In the genomic region with DNA sequence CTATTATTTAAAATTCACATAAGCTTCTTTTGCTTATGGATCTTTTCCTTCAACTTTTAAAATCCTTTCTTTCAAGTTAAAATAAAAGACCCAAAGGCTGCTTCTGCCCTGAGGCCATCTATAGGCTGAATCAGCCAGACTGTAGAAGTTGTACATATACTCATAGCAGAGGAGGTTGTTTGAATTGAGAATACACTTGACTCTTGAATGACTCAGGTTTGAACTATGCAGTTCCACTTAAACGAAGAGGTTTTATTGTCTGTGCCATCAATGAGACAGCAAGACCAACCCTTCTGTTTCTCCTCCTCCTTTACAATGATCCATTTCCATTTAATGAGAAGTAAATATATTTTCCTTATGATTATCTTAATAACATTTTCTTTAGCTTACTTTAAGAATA, we compare ENCODE assay signal across 12 cellular contexts. TPM values are rescaled to one million over a fixed set of nuclear protein-coding genes. Genes with fewer than 3 reads are reported as not detected.
DNase-seq lines count a peak whose midpoint lies in the region; ATAC-seq and TF ChIP-seq lines count a peak whose summit lies in the region.
"Had no signal": no experiment of that assay in that cellular context is flagged by ENCODE, and none has a peak within 500 bp of the region (broad histone marks: within the 10 kb centered on the region; RNA-seq: fewer than 3 reads in every experiment).

No MANE protein-coding gene starts in this region.

- intact Hi-C loops in activated CD4-positive, alpha-beta T cell treated with anti-CD3 and anti-CD28 coated beads, Interleukin-2, amount 10 ng/mL, durations not matched to agents 24 days and 14 days (cut with micrococcal nuclease): no loop called here
- intact Hi-C loops in Panc1 (cut with micrococcal nuclease; ENCODE audit: unreplicated experiment): no loop called here

- H3K27me3 ChIP-seq in Panc1 (ENCODE audit: control insufficient read depth, insufficient read depth, low read length): no peaks in the 10 kb centered on the region

- no peaks in the 10 kb centered on the region for H3K36me3 Mint-ChIP-seq in activated CD4-positive, alpha-beta T cell treated with anti-CD3 and anti-CD28 coated beads, Interleukin-2, amount 10 ng/mL, durations not matched to agents 24 days and 14 days (ENCODE audit: low read depth)
- H3K36me3 Mint-ChIP-seq: naive thymus-derived CD8-positive, alpha-beta T cell had no signal

- H3K27me3 Mint-ChIP-seq in activated CD4-positive, alpha-beta T cell treated with anti-CD3 and anti-CD28 coated beads, Interleukin-2, amount 10 ng/mL, durations not matched to agents 24 days and 14 days: peaks cover 22% of the 10 kb centered on the region

- H3K9me3 Mint-ChIP-seq in activated CD4-positive, alpha-beta T cell treated with anti-CD3 and anti-CD28 coated beads, Interleukin-2, amount 10 ng/mL, durations not matched to agents 24 days and 14 days: no peaks in the 10 kb centered on the region
- H3K9me3 Mint-ChIP-seq: naive thymus-derived CD8-positive, alpha-beta T cell had no signal

- peaks cover 11% of the 10 kb centered on the region for H3K4me1 Mint-ChIP-seq in activated CD4-positive, alpha-beta T cell treated with anti-CD3 and anti-CD28 coated beads, Interleukin-2, amount 10 ng/mL, durations not matched to agents 24 days and 14 days

- H3K4me1 ChIP-seq in Panc1 (ENCODE audit: control insufficient read depth, insufficient read depth, low read length): peaks cover 97% of the 10 kb centered on the region

- no peak overlapping the region for H3K27ac Mint-ChIP-seq in activated CD4-positive, alpha-beta T cell treated with anti-CD3 and anti-CD28 coated beads, Interleukin-2, amount 10 ng/mL, durations not matched to agents 24 days and 14 days

- peaks cover 2% of the 10 kb centered on the region; the same call in 1 of the 2 replicates for H3K36me3 ChIP-seq in Panc1 (ENCODE audit: control insufficient read depth, insufficient read depth, low read length)
- H3K36me3 ChIP-seq: cardiac muscle cell had no signal

- ATAC-seq in Panc1: peak; percentile 76
- ATAC-seq: naive thymus-derived CD8-positive, alpha-beta T cell had no signal

- TF ChIP-seq CTCF in Panc1 (IDR thresholded peaks at IDR 0.05) (no peak; the same call in 1 of the 2 replicates), epithelial cell of esophagus (IDR thresholded peaks at IDR 0.05; ENCODE audit: insufficient read depth, low read depth, low read length, missing control alignments) (no peak)

- peak overlapping the region; percentile 100 for H3K27ac ChIP-seq in Panc1 (ENCODE audit: low read length)
- H3K27ac ChIP-seq: cardiac muscle cell had no signal

- H3K4me3 ChIP-seq in Panc1 (ENCODE audit: low read depth in 2 of 2, low read length in 2 of 2) (peak overlapping the region; percentile 3 to 31; a peak in 2 of 4 replicates), epithelial cell of esophagus (ENCODE audit: low read length) (no peak overlapping the region)
- H3K4me3 ChIP-seq: cardiac muscle cell had no signal

- H3K9me3 ChIP-seq in Panc1 (ENCODE audit: control insufficient read depth, insufficient read depth, low read depth, low read length): no peaks in the 10 kb centered on the region

- no peak overlapping the region for H3K4me3 Mint-ChIP-seq in activated CD4-positive, alpha-beta T cell treated with anti-CD3 and anti-CD28 coated beads, Interleukin-2, amount 10 ng/mL, durations not matched to agents 24 days and 14 days
- H3K4me3 Mint-ChIP-seq: naive thymus-derived CD8-positive, alpha-beta T cell had no signal

- POLR2A ChIA-PET in Panc1 (lab: Charles Lee): interaction anchor here (0.8 kb wide), 1 partner anchor 115 kb away, joined by 5 read pairs; no protein-coding TSS in a partner anchor

- in situ Hi-C loops in Panc1 (cut with HindIII; ENCODE audit: low pct_unique_long_range_greater_than_20kb, low sequenced_read_pairs): loop anchor here (25.0 kb wide), 1 partner anchor 118 kb away; a partner anchor contains a TSS

- BruUV-seq in Panc1 (replicated peaks; lab: Mats Ljungman, UMichigan): no TSS peak

- CTCF ChIA-PET in Panc1 (lab: Charles Lee): no interaction called here

- peak; percentile 6 for DNase-seq in activated CD4-positive, alpha-beta T cell treated with anti-CD3 and anti-CD28 coated beads, Interleukin-2, amount 10 ng/mL, durations not matched to agents 24 days and 14 days
- DNase-seq in activated CD4-positive, alpha-beta T cell treated with anti-CD3 and anti-CD28 coated beads for 48 hours: no peak
- DNase-seq in Panc1 (ENCODE audit: low read depth, low spot score): peak; percentile 85
- peak; percentile 94 for DNase-seq in epithelial cell of esophagus (ENCODE audit: low read depth)
- peak; percentile 17 for DNase-seq in stromal cell of bone marrow (ENCODE audit: low read depth)
- DNase-seq in COR-L47 (lab: John Stamatoyannopoulos, UW): no peak
- DNase-seq in NCI-H146 treated with DMSO at 0.1 percent for 48 hours (lab: John Stamatoyannopoulos, UW; ENCODE audit: unreplicated experiment): no peak
- no peak for DNase-seq in stimulated activated CD4-positive, alpha-beta T cell treated with anti-CD3 and anti-CD28 coated beads, Interleukin-1b, Interleukin-23, amount 100 ng/mL, for 48 hours
- DNase-seq: naive thymus-derived CD8-positive, alpha-beta T cell; SHP77 treated with DMSO at 0.1 percent for 48 hours; stimulated activated CD4-positive, alpha-beta T cell treated with anti-CD3 and anti-CD28 coated beads, Interleukin-2, amount 100 ng/mL, for 24 hours had no signal

RNA-seq across cellular contexts. Expression of a gene that starts 5.8 kb away (rescaled TPM):
- total RNA-seq in activated CD4-positive, alpha-beta T cell treated with anti-CD3 and anti-CD28 coated beads, Interleukin-2, amount 10 ng/mL, durations not matched to agents 24 days and 14 days: not detected in 2 replicates
- 22.8 TPM for total RNA-seq in Panc1 (2021; ENCODE audit: unreplicated experiment)
- 12.7 TPM for polyA plus RNA-seq in Panc1 (2012; ENCODE audit: insufficient read length)
- total RNA-seq: cardiac muscle cell; naive thymus-derived CD8-positive, alpha-beta T cell had no signal
- polyA plus RNA-seq: cardiac muscle cell had no signal

Comparison
In these comparisons a context has a peak if more than half of its experiments do, and no peak if none do; other contexts are left out.
1. DNase-seq: peak in activated CD4-positive, alpha-beta T cell treated with anti-CD3 and anti-CD28 coated beads, Interleukin-2, amount 10 ng/mL, durations not matched to agents 24 days and 14 days (single experiment), Panc1 (single experiment), epithelial cell of esophagus (single experiment) and stromal cell of bone marrow (single experiment); none in activated CD4-positive, alpha-beta T cell treated with anti-CD3 and anti-CD28 coated beads for 48 hours (single experiment), COR-L47 (single experiment), NCI-H146 treated with DMSO at 0.1 percent for 48 hours (single experiment) and stimulated activated CD4-positive, alpha-beta T cell treated with anti-CD3 and anti-CD28 coated beads, Interleukin-1b, Interleukin-23, amount 100 ng/mL, for 48 hours (single experiment).
2. RNA of a gene that starts 5.8 kb away (total RNA-seq): 22.8 TPM in Panc1 (single experiment); not detected in activated CD4-positive, alpha-beta T cell treated with anti-CD3 and anti-CD28 coated beads, Interleukin-2, amount 10 ng/mL, durations not matched to agents 24 days and 14 days; every median in the first group is over 10 times any median in the second.